ENCODE assay signal across 21 cellular contexts in the genomic region with DNA sequence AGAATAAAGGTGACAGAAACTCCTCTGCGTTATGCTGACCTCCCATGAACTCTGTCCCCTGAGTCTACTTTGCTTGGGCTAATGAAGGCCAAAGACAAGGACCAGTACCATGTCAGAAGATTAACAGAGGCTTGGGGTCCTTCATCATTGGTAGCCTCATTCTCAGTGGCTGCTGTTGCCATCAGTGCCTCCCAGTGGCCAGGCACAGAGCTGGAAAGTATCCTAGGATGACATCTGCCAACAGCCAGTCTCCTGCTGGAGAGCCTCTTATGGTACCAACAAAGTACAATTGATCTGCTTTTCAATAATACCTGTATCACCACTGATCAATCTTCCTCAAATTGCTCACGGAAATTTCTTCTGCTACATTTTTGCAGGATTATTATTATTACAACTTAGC.
DNase-seq lines count a peak whose midpoint lies in the region; TF ChIP-seq lines count a peak whose summit lies in the region.
"Had no signal": no experiment of that assay in that cellular context is flagged by ENCODE, and none has a peak within 500 bp of the region (broad histone marks: within the 10 kb centered on the region; RNA-seq: fewer than 3 reads in every experiment).

No MANE protein-coding gene starts in this region.

- H3K4me3 ChIP-seq in epithelial cell of proximal tubule (ENCODE audit: low read depth, low read length) (no peak overlapping the region), sigmoid colon (no peak overlapping the region), breast epithelium (no peak overlapping the region)
- H3K4me3 ChIP-seq: ascending aorta, GM23248 had no signal

- H3K4me1 ChIP-seq in sigmoid colon (peaks cover 0 to 89% (median 66%) of the 10 kb centered on the region in 4 donors), breast epithelium (no peaks in the 10 kb centered on the region)

- intact Hi-C loops in sigmoid colon (cut with DNase I), result loop anchor here (10.0 kb wide), 3 partner anchors 180 to 570 kb away; partner anchors contain the start of genes CCDC122 and LACC1
- intact Hi-C loops in breast epithelium (cut with DNase I; ENCODE audit: low total_unique reads), result no loop called here

- DNase-seq in NCI-H748 (lab: John Stamatoyannopoulos, UW; ENCODE audit: unreplicated experiment) (peak; percentile 6), NCI-H748 treated with DMSO at 0.1 percent for 48 hours (lab: John Stamatoyannopoulos, UW) (no peak), NCI-H69 (lab: John Stamatoyannopoulos, UW) (peak; percentile 36), epithelial cell of proximal tubule (ENCODE audit: low read depth) (no peak), sigmoid colon (no peak), glomerular visceral epithelial cell (ENCODE audit: extremely low spot score) (no peak), mucosa of gallbladder (ENCODE audit: low spot score) (no peak), breast epithelium (ENCODE audit: low spot score in 2 of 2) (no peak)
- DNase-seq: activated CD8-positive, alpha-beta T cell treated with anti-CD3 and anti-CD28 coated beads, Interleukin-2, amount 10 ng/mL, durations not matched to agents 7 days and 5 days; activated naive CD4-positive, alpha-beta T cell treated with anti-CD3 and anti-CD28 coated beads, Interleukin-2, amount 50 U/mL, for 16 hours; activated T-cell treated with anti-CD3 and anti-CD28 coated beads, Interleukin-2, amount 50 U/mL, for 4 hours; CD4-positive, alpha-beta T cell; KG1; NCI-H1092 treated with DMSO at 0.1 percent for 48 hours; NCI-H2171 treated with DMSO at 0.1 percent for 48 hours; stimulated activated CD4-positive, alpha-beta T cell treated with anti-CD3 and anti-CD28 coated beads, Interleukin-1b, Interleukin-23, amount 100 ng/mL, for 48 hours; stimulated activated naive CD8-positive, alpha-beta T cell treated with anti-CD3 and anti-CD28 coated beads, Interleukin-15, Interleukin-2, amounts not matched to agents 100 U/mL and 50 U/mL, for 24 hours; T-cell had no signal

- H3K36me3 ChIP-seq in sigmoid colon, result no peaks in the 10 kb centered on the region
- no peaks in the 10 kb centered on the region for H3K36me3 ChIP-seq in breast epithelium
- H3K36me3 ChIP-seq: ascending aorta had no signal

- TF ChIP-seq CTCF in epithelial cell of proximal tubule (conservative IDR thresholded peaks at IDR 0.05; ENCODE audit: low read depth, low read length) (peak; percentile 20), sigmoid colon (IDR thresholded peaks at IDR 0.05) (no peak), breast epithelium (IDR thresholded peaks at IDR 0.05) (no peak)

- H3K27me3 ChIP-seq in sigmoid colon (no peaks in the 10 kb centered on the region), breast epithelium (no peaks in the 10 kb centered on the region)
- H3K27me3 ChIP-seq: ascending aorta had no signal

- no peak for TF ChIP-seq EP300 in sigmoid colon (IDR thresholded peaks at IDR 0.05)

- H3K9me3 ChIP-seq in sigmoid colon (no peaks in the 10 kb centered on the region), breast epithelium (no peaks in the 10 kb centered on the region)
- H3K9me3 ChIP-seq: ascending aorta had no signal

- WGBS in sigmoid colon, 2 donors, result 48 to 49% methylated on average over 2 of the region's 2 CpGs

- TF ChIP-seq POLR2A in sigmoid colon (IDR thresholded peaks at IDR 0.05) (no peak), breast epithelium (IDR thresholded peaks at IDR 0.05) (no peak)

- H3K27ac ChIP-seq in sigmoid colon (peak overlapping the region in 3 of 4 donors; percentile 69 to 75 (median 73)), breast epithelium (no peak overlapping the region)
- H3K27ac ChIP-seq: ascending aorta, GM23248, RWPE1 had no signal

Comparison
In these comparisons a context has a peak if more than half of its experiments do, and no peak if none do; other contexts are left out.
1. DNase-seq: peak in NCI-H748 (single experiment) and NCI-H69 (single experiment); none in NCI-H748 treated with DMSO at 0.1 percent for 48 hours (single experiment), epithelial cell of proximal tubule (single experiment), sigmoid colon (single experiment), glomerular visceral epithelial cell (single experiment), mucosa of gallbladder (single experiment) and breast epithelium (0 of 2).
2. H3K27ac ChIP-seq: peak in sigmoid colon (3 of 4); none in breast epithelium (0 of 2).